ENCODE assay signal across 10 cellular contexts in genomic region chr2:225670111-225670974, GRCh38.
DNase-seq lines count a peak whose midpoint lies in the region; ATAC-seq and TF ChIP-seq lines count a peak whose summit lies in the region.
"Had no signal": no experiment of that assay in that cellular context is flagged by ENCODE, and none has a peak within 500 bp of the region (broad histone marks: within the 10 kb centered on the region; RNA-seq: fewer than 3 reads in every experiment).

No MANE protein-coding gene starts in this region.

- H3K9me3 ChIP-seq in OCI-LY3 (ENCODE audit: insufficient read depth, low read length) (no peaks in the 10 kb centered on the region), fibroblast of lung (ENCODE audit: control insufficient read depth, insufficient read depth, low read depth, low read length) (no peaks in the 10 kb centered on the region), smooth muscle cell (replicated peaks; ENCODE audit: low read depth) (no peaks in the 10 kb centered on the region)

- DNase-seq in DMS53 (lab: John Stamatoyannopoulos, UW) (peak; percentile 56), DMS53 treated with DMSO at 0.1 percent for 48 hours (lab: John Stamatoyannopoulos, UW; ENCODE audit: unreplicated experiment) (no peak), fibroblast of lung (ENCODE audit: low read depth in 2 of 2) (peak; percentile 47 to 81), smooth muscle cell (lab: John Stamatoyannopoulos, UW; ENCODE audit: unreplicated experiment) (no peak), hepatic stellate cell (ENCODE audit: low spot score) (no peak)
- DNase-seq in stimulated activated effector memory CD8-positive, alpha-beta T cell treated with anti-CD3 and anti-CD28 coated beads, Interleukin-12 subunit alpha, Interleukin-12 subunit beta, amount 100 ng/mL, for 72 hours (ENCODE audit: low spot score in 2 of 2): no peak
- DNase-seq: AML-193 had no signal

- ATAC-seq in HG02610 (IDR thresholded peaks at IDR 0.05; ENCODE audit: unreplicated experiment): no peak
- ATAC-seq in stimulated activated effector memory CD8-positive, alpha-beta T cell treated with anti-CD3 and anti-CD28 coated beads, Interleukin-12 subunit alpha, Interleukin-12 subunit beta, amount 100 ng/mL, for 72 hours: no peak

- no peaks in the 10 kb centered on the region for H3F3A ChIP-seq in smooth muscle cell (ENCODE audit: low read depth)

- no peak overlapping the region for H3K4me3 Mint-ChIP-seq in stimulated activated effector memory CD8-positive, alpha-beta T cell treated with anti-CD3 and anti-CD28 coated beads, Interleukin-12 subunit alpha, Interleukin-12 subunit beta, amount 100 ng/mL, for 72 hours
- H3K4me3 Mint-ChIP-seq: IgD-negative memory B cell had no signal

- no peaks in the 10 kb centered on the region for H3K79me2 ChIP-seq in OCI-LY3 (ENCODE audit: low read length)
- H3K79me2 ChIP-seq in fibroblast of lung (ENCODE audit: control insufficient read depth, insufficient read depth, low read length): no peaks in the 10 kb centered on the region
- H3K79me2 ChIP-seq in smooth muscle cell (ENCODE audit: low read depth): no peaks in the 10 kb centered on the region

- H3K36me3 Mint-ChIP-seq in stimulated activated effector memory CD8-positive, alpha-beta T cell treated with anti-CD3 and anti-CD28 coated beads, Interleukin-12 subunit alpha, Interleukin-12 subunit beta, amount 100 ng/mL, for 72 hours: no peaks in the 10 kb centered on the region

- H3K4me1 ChIP-seq in OCI-LY3 (ENCODE audit: low read length) (no peaks in the 10 kb centered on the region), fibroblast of lung (ENCODE audit: control insufficient read depth, extremely low read depth, insufficient read depth, low read length) (no peaks in the 10 kb centered on the region), smooth muscle cell (ENCODE audit: low read depth) (no peaks in the 10 kb centered on the region)

- no peaks in the 10 kb centered on the region for H3K36me3 ChIP-seq in OCI-LY3 (replicated peaks; ENCODE audit: low read depth, low read length)
- H3K36me3 ChIP-seq in fibroblast of lung (ENCODE audit: control insufficient read depth, insufficient read depth, low read length): no peaks in the 10 kb centered on the region
- H3K36me3 ChIP-seq in smooth muscle cell (ENCODE audit: low read depth): no peaks in the 10 kb centered on the region

- H3K9ac ChIP-seq in OCI-LY3 (ENCODE audit: low read length): no peak overlapping the region
- no peak overlapping the region for H3K9ac ChIP-seq in fibroblast of lung (ENCODE audit: insufficient read depth, low read length)
- H3K9ac ChIP-seq in smooth muscle cell (ENCODE audit: low read depth): no peak overlapping the region

- no peak overlapping the region for H2AFZ ChIP-seq in OCI-LY3 (ENCODE audit: low read depth, low read length)
- no peak overlapping the region for H2AFZ ChIP-seq in fibroblast of lung (ENCODE audit: low read length)
- no peak overlapping the region for H2AFZ ChIP-seq in smooth muscle cell (ENCODE audit: low read depth)

- H3K9me3 Mint-ChIP-seq in stimulated activated effector memory CD8-positive, alpha-beta T cell treated with anti-CD3 and anti-CD28 coated beads, Interleukin-12 subunit alpha, Interleukin-12 subunit beta, amount 100 ng/mL, for 72 hours: no peaks in the 10 kb centered on the region
- H3K9me3 Mint-ChIP-seq: IgD-negative memory B cell had no signal

- no peak overlapping the region for H3K4me2 ChIP-seq in OCI-LY3 (ENCODE audit: low read length)
- no peak overlapping the region for H3K4me2 ChIP-seq in fibroblast of lung (ENCODE audit: extremely low read depth, insufficient read depth, low read length)
- H3K4me2 ChIP-seq in smooth muscle cell: no peak overlapping the region

- no peaks in the 10 kb centered on the region for H4K20me1 ChIP-seq in OCI-LY3 (ENCODE audit: insufficient read depth, low read length)
- no peaks in the 10 kb centered on the region for H4K20me1 ChIP-seq in fibroblast of lung (ENCODE audit: control insufficient read depth, extremely low read depth, insufficient read depth, low read length)
- no peaks in the 10 kb centered on the region for H4K20me1 ChIP-seq in smooth muscle cell (ENCODE audit: low read depth)

- H3K4me1 Mint-ChIP-seq in stimulated activated effector memory CD8-positive, alpha-beta T cell treated with anti-CD3 and anti-CD28 coated beads, Interleukin-12 subunit alpha, Interleukin-12 subunit beta, amount 100 ng/mL, for 72 hours: no peaks in the 10 kb centered on the region

- H3K27ac ChIP-seq in OCI-LY3 (ENCODE audit: low read length) (no peak overlapping the region), fibroblast of lung (ENCODE audit: insufficient read depth, low read length) (no peak overlapping the region), smooth muscle cell (ENCODE audit: low read depth) (no peak overlapping the region)

- 40% methylated on average over 4 of the region's 4 CpGs for WGBS in smooth muscle cell (ENCODE audit: low lambda C conversion rate)

- no peak overlapping the region for H3K27ac Mint-ChIP-seq in stimulated activated effector memory CD8-positive, alpha-beta T cell treated with anti-CD3 and anti-CD28 coated beads, Interleukin-12 subunit alpha, Interleukin-12 subunit beta, amount 100 ng/mL, for 72 hours
- H3K27ac Mint-ChIP-seq: IgD-negative memory B cell had no signal

- H3K4me3 ChIP-seq in OCI-LY3 (ENCODE audit: low read length): no peak overlapping the region
- H3K4me3 ChIP-seq in fibroblast of lung (replicated peaks in 1 of 4; ENCODE audit: control extremely low read depth in 1 of 4, insufficient read depth in 1 of 4, low read depth in 3 of 4, low read length in 4 of 4): no peak overlapping the region
- no peak overlapping the region for H3K4me3 ChIP-seq in smooth muscle cell

- H3K27me3 ChIP-seq in OCI-LY3 (ENCODE audit: low read depth, low read length) (no peaks in the 10 kb centered on the region), fibroblast of lung (ENCODE audit: control insufficient read depth, insufficient read depth, low read length) (no peaks in the 10 kb centered on the region), smooth muscle cell (ENCODE audit: low read depth) (no peaks in the 10 kb centered on the region)

- TF ChIP-seq CTCF in OCI-LY3 (IDR thresholded peaks at IDR 0.05; ENCODE audit: low read depth, low read length): peak; percentile 51
- TF ChIP-seq CTCF in fibroblast of lung (conservative IDR thresholded peaks at IDR 0.05 in 1 of 2, IDR thresholded peaks at IDR 0.05 in 1 of 2; ENCODE audit: low read depth in 1 of 2, low read length in 2 of 2): peak in 1 of 2 donors; percentile 44
- peak; percentile 64 for TF ChIP-seq CTCF in smooth muscle cell (IDR thresholded peaks at IDR 0.05; ENCODE audit: borderline replicate concordance, insufficient read depth, poor library complexity, severe bottlenecking)

Comparison
In these comparisons a context has a peak if more than half of its experiments do, and no peak if none do; other contexts are left out.
1. DNase-seq: peak in DMS53 (single experiment) and fibroblast of lung (2 of 2); none in DMS53 treated with DMSO at 0.1 percent for 48 hours (single experiment), smooth muscle cell (single experiment), hepatic stellate cell (single experiment) and stimulated activated effector memory CD8-positive, alpha-beta T cell treated with anti-CD3 and anti-CD28 coated beads, Interleukin-12 subunit alpha, Interleukin-12 subunit beta, amount 100 ng/mL, for 72 hours (0 of 2).